ENCODE assay signal across 8 cellular contexts in genomic region chr4:73257242-73257994, GRCh38. TPM values are rescaled to one million over a fixed set of nuclear protein-coding genes. Genes with fewer than 3 reads are reported as not detected.
DNase-seq lines count a peak whose midpoint lies in the region; ATAC-seq and TF ChIP-seq lines count a peak whose summit lies in the region.

No MANE protein-coding gene starts in this region.

- H3K4me1 ChIP-seq in HEK293 (ENCODE audit: control insufficient read depth, insufficient read depth, low read length) (no peaks in the 10 kb centered on the region), ascending aorta (peaks cover 4 to 29% of the 10 kb centered on the region in 2 donors), rectal smooth muscle tissue (ENCODE audit: control insufficient read depth, insufficient read depth, low read length) (peaks cover 25% of the 10 kb centered on the region)

- POLR2A ChIA-PET in HEK293 (lab: Yijun Ruan, JAX), result interaction anchor here (0.7 to 1.0 kb wide), 2 partner anchors 17 to 26 kb away, joined by 3 read pairs; no protein-coding TSS in a partner anchor
- POLR2A ChIA-PET in T-cell (lab: Charles Lee), result interaction anchor here in 1 of 2 donors (0.5 to 4.0 kb wide), 9 partner anchors 21 to 608 kb away, joined by 3 to 31 read pairs (median 6); partner anchors contain the start of gene COX18

- peaks cover 78 to 84% (median 81%) of the 10 kb centered on the region in 3 donors for H3K4me1 Mint-ChIP-seq in T-cell

- intact Hi-C loops in ascending aorta (cut with DNase I), result loop anchor here (5.0 kb wide), 2 partner anchors 115 to 130 kb away; no protein-coding TSS in a partner anchor

- CTCF ChIA-PET in HEK293 (lab: Yijun Ruan, JAX), result interaction anchor here (0.6 to 1.6 kb wide), 11 partner anchors 9 to 761 kb away, joined by 3 to 8 read pairs (median 4); no protein-coding TSS in a partner anchor
- CTCF ChIA-PET in T-cell (lab: Charles Lee), result interaction anchor here (0.5 to 4.3 kb wide), 30 partner anchors 9 to 905 kb away, joined by 3 to 49 read pairs (median 4); partner anchors contain the start of gene COX18 (in 2 of the 2)

- H3K27ac Mint-ChIP-seq in T-cell, result peak overlapping the region; percentile 95 to 100

- peak; percentile 45 for DNase-seq in DMS114 treated with DMSO at 0.1 percent for 48 hours (lab: John Stamatoyannopoulos, UW; ENCODE audit: unreplicated experiment)
- peak; percentile 61 for DNase-seq in NCI-H1436 (lab: John Stamatoyannopoulos, UW)
- DNase-seq in T-cell, result peak; percentile 18 to 69 (median 58)
- peak; percentile 43 to 89 for DNase-seq in ascending aorta (ENCODE audit: low spot score in 2 of 2)
- peak; percentile 53 for DNase-seq in hepatic stellate cell (ENCODE audit: low spot score)

- H3K9me3 ChIP-seq in HEK293 (ENCODE audit: control insufficient read depth, insufficient read depth, low read depth, low read length) (no peaks in the 10 kb centered on the region), ascending aorta (no peaks in the 10 kb centered on the region)

- H3K27me3 ChIP-seq in ascending aorta (no peaks in the 10 kb centered on the region), rectal smooth muscle tissue (ENCODE audit: control insufficient read depth, insufficient read depth, low read length) (no peaks in the 10 kb centered on the region)

- H3K9ac ChIP-seq in rectal smooth muscle tissue (ENCODE audit: low read length), result peak overlapping the region; percentile 79

- H3K4me3 Mint-ChIP-seq in T-cell, result peak overlapping the region; percentile 90 to 99 (median 99)

- H3K9me3 Mint-ChIP-seq in T-cell, result no peaks in the 10 kb centered on the region

- no peaks in the 10 kb centered on the region for H3K27me3 Mint-ChIP-seq in T-cell

- peaks cover 15% of the 10 kb centered on the region for H3K36me3 Mint-ChIP-seq in T-cell

- H3K36me3 ChIP-seq in HEK293 (ENCODE audit: control insufficient read depth in 2 of 2, insufficient read depth in 1 of 2, low read length in 2 of 2) (peaks cover 0 to 32% of the 10 kb centered on the region in 2 experiments; a peak in 1 of 3 replicates), ascending aorta (no peaks in the 10 kb centered on the region), rectal smooth muscle tissue (ENCODE audit: control insufficient read depth, insufficient read depth, low read length) (no peaks in the 10 kb centered on the region)

- peak overlapping the region; percentile 87 for H3K27ac ChIP-seq in HEK293 (ENCODE audit: extremely low read depth, low read depth, low read length)
- peak overlapping the region; percentile 92 to 99 for H3K27ac ChIP-seq in ascending aorta
- H3K27ac ChIP-seq in rectal smooth muscle tissue (ENCODE audit: low read depth, low read length), result peak overlapping the region; percentile 99

- TF ChIP-seq CTCF in HEK293 (tag by site-specific recombination; IDR thresholded peaks at IDR 0.05) (peak; percentile 49; the same call in 1 of the 2 replicates), ascending aorta (IDR thresholded peaks at IDR 0.05) (peak; percentile 54 to 74 (median 71))

- H3K4me3 ChIP-seq in HEK293 (ENCODE audit: low read depth, low read length) (peak overlapping the region; percentile 90), ascending aorta (peak overlapping the region; percentile 86 to 97), rectal smooth muscle tissue (ENCODE audit: low read length) (peak overlapping the region; percentile 87)

- peak in 2 of 4 experiments; percentile 13 to 23 for ATAC-seq in T-cell (replicated peaks in 1 of 4)
- no peak for ATAC-seq in GM19467 (IDR thresholded peaks at IDR 0.05; ENCODE audit: unreplicated experiment)

TF ChIP-seq in HEK293, 187 proteins besides CTCF, POLR2A, EP300 and RAD21 (continues in another document):
- TF ChIP-seq PRDM10 (tag by site-specific recombination; IDR thresholded peaks at IDR 0.05), result 0 out of 2 replicates have a peak, but pooled peaks have one; percentile 26
- TF ChIP-seq IKZF3 (tag by site-specific recombination; IDR thresholded peaks at IDR 0.05), result peak; percentile 26; the same call in 1 of the 2 replicates
- no peak for TF ChIP-seq ZNF585B (tag by site-specific recombination; IDR thresholded peaks at IDR 0.05)
- peak; percentile 57; the same call in 1 of the 2 replicates for TF ChIP-seq PATZ1 (tag by site-specific recombination; IDR thresholded peaks at IDR 0.05)
- TF ChIP-seq ZSCAN23 (tag by site-specific recombination; IDR thresholded peaks at IDR 0.05), result no peak
- TF ChIP-seq GLIS1 (tag by site-specific recombination; IDR thresholded peaks at IDR 0.05), result peak; percentile 37
- TF ChIP-seq ZNF26 (tag by site-specific recombination; IDR thresholded peaks at IDR 0.05), result no peak
- TF ChIP-seq ZBTB11 (tag by site-specific recombination; conservative IDR thresholded peaks at IDR 0.05; ENCODE audit: low read depth), result 0 out of 2 replicates have a peak, but pooled peaks have one; percentile 13
- TF ChIP-seq SCRT2 (tag by site-specific recombination; IDR thresholded peaks at IDR 0.05), result peak; percentile 52

RNA-seq across cellular contexts. Expression of gene ANKRD17, which starts 1.2 kb away (rescaled TPM):
- total RNA-seq in T-cell (10 to 100 TPM; 48.6 to 63.8 (median 51.8) TPM), ascending aorta (52.0 TPM)
